Comparison of ENCODE assay signal across 8 cellular contexts in genomic region chr5:128201065-128201926, GRCh38.
DNase-seq lines count a peak whose midpoint lies in the region; ATAC-seq and TF ChIP-seq lines count a peak whose summit lies in the region.

No MANE protein-coding gene starts in this region.

- no peaks in the 10 kb centered on the region for H3K79me1 ChIP-seq in neuronal stem cell (ENCODE audit: low read depth, low read length)

- H3K4me3 ChIP-seq in HUES48 (ENCODE audit: low read depth, low read length) (peak overlapping the region; percentile 58), foreskin fibroblast (ENCODE audit: low read depth in 1 of 2, low read length in 2 of 2) (peak overlapping the region; percentile 26 to 28), neuronal stem cell (ENCODE audit: low read length in 2 of 2) (no peak overlapping the region)

- H3K4me2 ChIP-seq in neuronal stem cell (ENCODE audit: insufficient read depth, low read length, poor library complexity, severe bottlenecking): peak overlapping the region; percentile 14

- no peak overlapping the region for H3K4ac ChIP-seq in neuronal stem cell (ENCODE audit: low read length)

- H3K27ac ChIP-seq in HUES48 (ENCODE audit: low read depth, low read length) (no peak overlapping the region), neuronal stem cell (replicated peaks; ENCODE audit: low read length) (no peak overlapping the region)

- H3K4me1 ChIP-seq in HUES48 (ENCODE audit: control insufficient read depth, insufficient read depth, low read length) (peaks cover 5% of the 10 kb centered on the region; the same call in 1 of the 2 replicates), neuronal stem cell (ENCODE audit: control insufficient read depth in 2 of 2, insufficient read depth in 1 of 2, low read depth in 1 of 2, low read length in 2 of 2) (peaks cover 0 to 2% of the 10 kb centered on the region in 2 donors)

- DNase-seq in DMS153 treated with DMSO at 0.1 percent for 48 hours (lab: John Stamatoyannopoulos, UW; ENCODE audit: unreplicated experiment) (peak; percentile 7), RPMI8226 (peak; percentile 82), foreskin fibroblast (peak; percentile 46 to 85), neuronal stem cell (ENCODE audit: low spot score) (peak; percentile 64), stromal cell of bone marrow (ENCODE audit: low read depth) (peak; percentile 29)
- peak; percentile 67 for DNase-seq in activated T-helper 9 cell treated with anti-CD3 and anti-CD28 coated beads, Interleukin-2, amount 50 U/mL, for 16 hours (ENCODE audit: low read depth)

- H4K8ac ChIP-seq in neuronal stem cell (ENCODE audit: low read depth, low read length): no peak overlapping the region

- no peak overlapping the region for H2BK15ac ChIP-seq in neuronal stem cell (ENCODE audit: low read length)

- no peak overlapping the region for H3K18ac ChIP-seq in neuronal stem cell (ENCODE audit: low read length)

- ATAC-seq in GM21447 (IDR thresholded peaks at IDR 0.05; ENCODE audit: unreplicated experiment): peak; percentile 88

- H2AK5ac ChIP-seq in neuronal stem cell (ENCODE audit: low read depth, low read length): no peak overlapping the region

- WGBS in neuronal stem cell (ENCODE audit: extremely low coverage in 2 of 2, insufficient read length in 2 of 2, insufficient replicate concordance in 1 of 2), 2 donors: no CpG with 5 or more reads among the region's 36 CpGs

- H3K9me3 ChIP-seq in HUES48 (ENCODE audit: control insufficient read depth, insufficient read depth, low read length) (no peaks in the 10 kb centered on the region), neuronal stem cell (replicated peaks in 1 of 2; ENCODE audit: control insufficient read depth in 2 of 2, insufficient read depth in 1 of 2, low read depth in 1 of 2, low read length in 2 of 2) (no peaks in the 10 kb centered on the region)

- peak overlapping the region; percentile 43 for H2AFZ ChIP-seq in neuronal stem cell (ENCODE audit: low read length)

- H2BK12ac ChIP-seq in neuronal stem cell (ENCODE audit: low read length): no peak overlapping the region

- H3K36me3 ChIP-seq in HUES48 (ENCODE audit: control insufficient read depth, insufficient read depth, low read length): no peaks in the 10 kb centered on the region
- no peaks in the 10 kb centered on the region for H3K36me3 ChIP-seq in neuronal stem cell (replicated peaks in 1 of 2; ENCODE audit: control insufficient read depth in 2 of 2, insufficient read depth in 2 of 2, low read length in 2 of 2)

- no peak overlapping the region for H4K91ac ChIP-seq in neuronal stem cell (ENCODE audit: low read depth, low read length, poor library complexity)

- H3K23ac ChIP-seq in neuronal stem cell (ENCODE audit: low read depth, low read length, poor library complexity): no peak overlapping the region

- H3K27me3 ChIP-seq in HUES48 (ENCODE audit: control insufficient read depth, insufficient read depth, low read length) (peaks cover 9% of the 10 kb centered on the region; the same call in 1 of the 2 replicates), neuronal stem cell (ENCODE audit: control insufficient read depth in 3 of 3, insufficient read depth in 3 of 3, low read depth in 1 of 3, low read length in 3 of 3) (no peaks in the 10 kb centered on the region)

- peak; percentile 75 for TF ChIP-seq CTCF in foreskin fibroblast (IDR thresholded peaks at IDR 0.05; ENCODE audit: low read depth, low read length)

- no peak overlapping the region for H3K14ac ChIP-seq in neuronal stem cell (ENCODE audit: low read length)

- no peak overlapping the region for H2BK5ac ChIP-seq in neuronal stem cell (ENCODE audit: low read length)

- H2BK120ac ChIP-seq in neuronal stem cell (ENCODE audit: low read depth, low read length): no peak overlapping the region

- H3K9ac ChIP-seq in HUES48 (ENCODE audit: low read depth, low read length): no peak overlapping the region
- H3K9ac ChIP-seq in neuronal stem cell (ENCODE audit: low read depth, low read length, poor library complexity): no peak overlapping the region

Comparison
In these comparisons a context has a peak if more than half of its experiments do, and no peak if none do; other contexts are left out.
1. DNase-seq: peak in every context shown above with its lines; median percentile 82 in RPMI8226; 67 in activated T-helper 9 cell treated with anti-CD3 and anti-CD28 coated beads, Interleukin-2, amount 50 U/mL, for 16 hours; 66 in foreskin fibroblast; 64 in neuronal stem cell; 29 in stromal cell of bone marrow; 7 in DMS153 treated with DMSO at 0.1 percent for 48 hours.
2. H3K4me3 ChIP-seq: peak in HUES48 (single experiment) and foreskin fibroblast (2 of 2); none in neuronal stem cell (0 of 2).